ENCODE assay signal across 9 cellular contexts in genomic region chr5:116766470-116766947, GRCh38.
DNase-seq lines count a peak whose midpoint lies in the region; ATAC-seq, FAIRE-seq and TF ChIP-seq lines count a peak whose summit lies in the region.
"Had no signal": no experiment of that assay in that cellular context is flagged by ENCODE, and none has a peak within 500 bp of the region (broad histone marks: within the 10 kb centered on the region; RNA-seq: fewer than 3 reads in every experiment).

No MANE protein-coding gene starts in this region.

- no peaks in the 10 kb centered on the region for H3K27me3 ChIP-seq in H1 (replicated peaks in 1 of 4; ENCODE audit: control insufficient read depth in 3 of 4, extremely low read depth in 1 of 4, insufficient read depth in 3 of 4, low read length in 3 of 4)
- H3K27me3 ChIP-seq in gastrocnemius medialis, result no peaks in the 10 kb centered on the region
- no peaks in the 10 kb centered on the region for H3K27me3 ChIP-seq in CD8-positive, alpha-beta T cell (ENCODE audit: insufficient read depth, low read length)
- H3K27me3 ChIP-seq: cardiac muscle cell had no signal

- H3K27me3 Mint-ChIP-seq in CD8-positive, alpha-beta T cell (ENCODE audit: low read depth), result no peaks in the 10 kb centered on the region

- H3K36me3 Mint-ChIP-seq in CD8-positive, alpha-beta T cell, result no peaks in the 10 kb centered on the region

- H3K23ac ChIP-seq in H1 (ENCODE audit: insufficient read length), result no peak overlapping the region

- no peaks in the 10 kb centered on the region for H4K20me1 ChIP-seq in H1 (replicated peaks in 1 of 2; ENCODE audit: control insufficient read depth in 1 of 2, insufficient read depth in 2 of 2, low read length in 2 of 2)

- no peaks in the 10 kb centered on the region for H3K9me3 Mint-ChIP-seq in CD8-positive, alpha-beta T cell

- peaks cover 0 to 10% (median 2%) of the 10 kb centered on the region in 4 experiments; a peak in 3 of 7 replicates for H3K4me1 ChIP-seq in H1 (replicated peaks in 1 of 4; ENCODE audit: control insufficient read depth in 3 of 4, insufficient read depth in 4 of 4, low read length in 3 of 4)
- no peaks in the 10 kb centered on the region for H3K4me1 ChIP-seq in gastrocnemius medialis
- H3K4me1 ChIP-seq in CD8-positive, alpha-beta T cell (ENCODE audit: insufficient read depth, low read length), result no peaks in the 10 kb centered on the region

- H3K4me2 ChIP-seq in H1 (ENCODE audit: insufficient read depth in 1 of 2, low read depth in 2 of 2, low read length in 2 of 2), result no peak overlapping the region

- no peak overlapping the region for H4K91ac ChIP-seq in H1 (replicated peaks; ENCODE audit: insufficient read length, low read length)

- peak; percentile 65 for FAIRE-seq in H1 (lab: Jason Lieb, UNC)

- H2BK15ac ChIP-seq in H1 (ENCODE audit: low read length), result no peak overlapping the region

- POLR2A ChIA-PET in H1 (lab: Charles Lee; ENCODE audit: partially characterized antibody), result interaction anchor here (0.8 kb wide), 1 partner anchor 16 kb away, joined by 3 read pairs; no protein-coding TSS in a partner anchor
- POLR2A ChIA-PET in CD8-positive, alpha-beta T cell (lab: Charles Lee), result no interaction called here

- no peak overlapping the region for H2BK20ac ChIP-seq in H1 (ENCODE audit: low read length)

- no peak overlapping the region for H3K27ac ChIP-seq in H1 (ENCODE audit: low read depth, low read length)
- no peak overlapping the region for H3K27ac ChIP-seq in gastrocnemius medialis
- H3K27ac ChIP-seq in CD8-positive, alpha-beta T cell (ENCODE audit: low read depth, low read length), result no peak overlapping the region
- H3K27ac ChIP-seq: cardiac muscle cell had no signal

- no peak overlapping the region for H2BK12ac ChIP-seq in H1 (ENCODE audit: low read depth, low read length)

- no peak overlapping the region for H2BK5ac ChIP-seq in H1 (ENCODE audit: low read depth, low read length)

- intact Hi-C loops in gastrocnemius medialis (cut with DNase I; ENCODE audit: low total_unique reads), result no loop called here
- intact Hi-C loops in CD8-positive, alpha-beta T cell (cut with DNase I, micrococcal nuclease), result no loop called here

- no peaks in the 10 kb centered on the region for H3K23me2 ChIP-seq in H1 (ENCODE audit: low read depth, low read length)

- no peak overlapping the region for H3K9ac ChIP-seq in H1 (replicated peaks in 1 of 4; ENCODE audit: extremely low read depth in 1 of 4, low read depth in 3 of 4, low read length in 3 of 4)

- H3K4me3 ChIP-seq in H1 (ENCODE audit: extremely low read depth in 1 of 4, insufficient read depth in 2 of 4, low read depth in 3 of 4, low read length in 4 of 4) (no peak overlapping the region), gastrocnemius medialis (no peak overlapping the region)
- H3K4me3 ChIP-seq in CD8-positive, alpha-beta T cell (ENCODE audit: low read depth, low read length), result no peak overlapping the region
- H3K4me3 ChIP-seq: cardiac muscle cell had no signal

- in situ Hi-C loops in gastrocnemius medialis (cut with MboI; ENCODE audit: low sequenced_read_pairs in 4 of 4), result no loop called here

- no peak overlapping the region for H3K18ac ChIP-seq in H1 (ENCODE audit: extremely low read depth, low read length)

- no peak overlapping the region for H3K4me3 Mint-ChIP-seq in CD8-positive, alpha-beta T cell

- CTCF ChIA-PET in H1 (lab: Charles Lee; ENCODE audit: partially characterized antibody), result no interaction called here
- CTCF ChIA-PET in CD8-positive, alpha-beta T cell (lab: Charles Lee), result no interaction called here

- H3K27ac Mint-ChIP-seq in CD8-positive, alpha-beta T cell, result no peak overlapping the region

- no peaks in the 10 kb centered on the region for H3K4me1 Mint-ChIP-seq in CD8-positive, alpha-beta T cell (ENCODE audit: low read depth)

- WGBS in H1 (ENCODE audit: extremely low coverage in 1 of 2, insufficient coverage in 1 of 2, insufficient read length in 1 of 2, insufficient replicate concordance in 2 of 2, low coverage in 1 of 2, low lambda C conversion rate in 2 of 2, missing lambda C conversion rate in 1 of 2), 2 experiments, result 87% methylated on average over 6 of the region's 6 CpGs; no CpG with 5 or more reads in 1 of the 2 experiments

- H3K9me3 ChIP-seq in H1 (ENCODE audit: insufficient read depth in 2 of 2, low read depth in 1 of 2, low read length in 1 of 2) (no peaks in the 10 kb centered on the region), gastrocnemius medialis (no peaks in the 10 kb centered on the region)
- H3K9me3 ChIP-seq in CD8-positive, alpha-beta T cell (ENCODE audit: low read length), result no peaks in the 10 kb centered on the region

- no peak overlapping the region for H2AFZ ChIP-seq in H1 (ENCODE audit: low read length)

- peak; percentile 32 for DNase-seq in LoVo (ENCODE audit: low spot score)
- no peak for DNase-seq in H1 (ENCODE audit: low read depth in 1 of 2, low spot score in 2 of 2)
- DNase-seq in gastrocnemius medialis, result peak in 1 of 2 donors; percentile 17
- no peak for DNase-seq in CD8-positive, alpha-beta T cell
- no peak for DNase-seq in activated T-cell treated with anti-CD3 and anti-CD28 coated beads, Interleukin-2, amount 50 U/mL, for 1 hour
- DNase-seq in NCI-H2171 (lab: John Stamatoyannopoulos, UW), result no peak

- H3K4ac ChIP-seq in H1 (replicated peaks; ENCODE audit: insufficient read length, low read depth, low read length), result no peak overlapping the region

- TF ChIP-seq POLR2A in H1 (IDR thresholded peaks at IDR 0.05; ENCODE audit: control extremely low read depth in 1 of 2, low read depth in 2 of 2, low read length in 2 of 2) (no peak), gastrocnemius medialis (IDR thresholded peaks at IDR 0.05) (no peak)

- H3K14ac ChIP-seq in H1 (ENCODE audit: insufficient read length), result no peak overlapping the region

- no peak overlapping the region for H4K8ac ChIP-seq in H1 (ENCODE audit: extremely low read depth, insufficient read depth, low read length)

- H3K79me1 ChIP-seq in H1 (ENCODE audit: low read depth, low read length), result no peaks in the 10 kb centered on the region

- ATAC-seq in GM18502 (IDR thresholded peaks at IDR 0.05; ENCODE audit: poor library complexity, unreplicated experiment), result peak; percentile 67
- ATAC-seq in GM21786 (IDR thresholded peaks at IDR 0.05; ENCODE audit: unreplicated experiment), result peak; percentile 44
- peak; percentile 65 to 69 for ATAC-seq in gastrocnemius medialis
- ATAC-seq in CD8-positive, alpha-beta T cell, result no peak

- no peak overlapping the region for H2BK120ac ChIP-seq in H1 (replicated peaks; ENCODE audit: low read depth, low read length)

- H2AK5ac ChIP-seq in H1 (ENCODE audit: low read depth, low read length), result no peak overlapping the region

- TF ChIP-seq EP300 in H1 (IDR thresholded peaks at IDR 0.05; ENCODE audit: borderline replicate concordance in 1 of 2, low read depth in 2 of 2, low read length in 2 of 2), result no peak

- no peak for TF ChIP-seq RAD21 in H1 (IDR thresholded peaks at IDR 0.05 in 1 of 2, conservative IDR thresholded peaks at IDR 0.05 in 1 of 2; ENCODE audit: low read depth in 2 of 2, low read length in 2 of 2)

- no peak overlapping the region for H3K56ac ChIP-seq in H1 (replicated peaks; ENCODE audit: insufficient read length, low read depth, low read length)

- no peak overlapping the region for H4K5ac ChIP-seq in H1 (ENCODE audit: insufficient read length, low read depth, low read length)

- no peaks in the 10 kb centered on the region for H3K79me2 ChIP-seq in H1 (ENCODE audit: control insufficient read depth in 1 of 2, insufficient read depth in 2 of 2, low read length in 2 of 2)

- H3K36me3 ChIP-seq in H1 (ENCODE audit: control insufficient read depth in 2 of 4, insufficient read depth in 4 of 4, low read length in 3 of 4) (no peaks in the 10 kb centered on the region), gastrocnemius medialis (no peaks in the 10 kb centered on the region)
- no peaks in the 10 kb centered on the region for H3K36me3 ChIP-seq in CD8-positive, alpha-beta T cell (ENCODE audit: insufficient read depth, low read length)
- H3K36me3 ChIP-seq: cardiac muscle cell had no signal

- TF ChIP-seq CTCF in H1 (IDR thresholded peaks at IDR 0.05; ENCODE audit: control extremely low read depth in 1 of 3, insufficient read depth in 1 of 3, low read depth in 1 of 3, low read length in 3 of 3), result no peak
- TF ChIP-seq CTCF in gastrocnemius medialis (IDR thresholded peaks at IDR 0.05 in 4 of 5, conservative IDR thresholded peaks at IDR 0.05 in 1 of 5), result no peak
- TF ChIP-seq CTCF in CD8-positive, alpha-beta T cell (IDR thresholded peaks at IDR 0.05), result no peak

TF ChIP-seq in H1, 55 proteins besides CTCF, POLR2A, EP300 and RAD21:
- TF ChIP-seq BCL11A (IDR thresholded peaks at IDR 0.05; ENCODE audit: low read depth in 2 of 2, low read length in 2 of 2) (no peak), NANOG (IDR thresholded peaks at IDR 0.05; ENCODE audit: insufficient read depth, low read depth, low read length, poor library complexity, severe bottlenecking) (no peak), KDM5A (IDR thresholded peaks at IDR 0.05; ENCODE audit: low read length) (no peak)
